27 cellular contexts compared by ENCODE assay signal in the genomic region with DNA sequence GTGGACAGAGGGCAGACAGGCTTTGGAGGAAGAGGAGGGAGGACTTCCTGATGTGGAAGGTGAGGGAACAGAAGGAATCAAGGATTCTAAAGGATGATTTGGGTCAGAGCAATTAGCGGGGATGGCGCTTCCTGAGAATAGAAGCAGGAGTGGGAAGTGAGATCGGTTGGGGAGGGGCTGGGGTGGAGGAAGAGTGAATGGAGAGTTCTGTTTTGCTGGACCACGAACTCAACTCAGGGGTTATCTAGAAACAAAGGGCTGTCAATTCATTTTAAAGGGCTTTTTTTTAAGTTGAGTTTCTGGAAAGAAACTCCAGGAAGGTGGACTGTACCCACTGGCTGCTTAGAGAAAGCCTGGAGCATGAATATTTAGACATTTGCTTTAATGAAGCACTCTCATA.
"Had no signal": no experiment of that assay in that cellular context is flagged by ENCODE, and none has a peak within 500 bp of the region (broad histone marks: within the 10 kb centered on the region; RNA-seq: fewer than 3 reads in every experiment).

No MANE protein-coding gene starts in this region.

- H3K36me3 Mint-ChIP-seq: immature natural killer cell; natural killer cell; stimulated activated effector memory CD8-positive, alpha-beta T cell treated with anti-CD3 and anti-CD28 coated beads, Interleukin-12 subunit alpha, Interleukin-12 subunit beta, amount 100 ng/mL, for 72 hours; type B pancreatic cell had no signal

- H3K4me1 Mint-ChIP-seq: immature natural killer cell; natural killer cell; stimulated activated effector memory CD8-positive, alpha-beta T cell treated with anti-CD3 and anti-CD28 coated beads, Interleukin-12 subunit alpha, Interleukin-12 subunit beta, amount 100 ng/mL, for 72 hours had no signal

- H3K9me3 Mint-ChIP-seq: immature natural killer cell; natural killer cell; stimulated activated effector memory CD8-positive, alpha-beta T cell treated with anti-CD3 and anti-CD28 coated beads, Interleukin-12 subunit alpha, Interleukin-12 subunit beta, amount 100 ng/mL, for 72 hours; type B pancreatic cell had no signal

- H3K4me2 ChIP-seq: smooth muscle cell had no signal

- H3K9me3 ChIP-seq: esophagus squamous epithelium, left ventricle myocardium inferior, lower lobe of right lung, neutrophil, pancreas, stomach, thyroid gland had no signal

- H3K4me1 ChIP-seq: left ventricle myocardium inferior had no signal

- H3K36me3 ChIP-seq: esophagus squamous epithelium, left ventricle myocardium inferior, lower lobe of right lung, neutrophil, pancreas, stomach, thyroid gland had no signal

- H3K4me3 Mint-ChIP-seq: immature natural killer cell; natural killer cell; stimulated activated effector memory CD8-positive, alpha-beta T cell treated with anti-CD3 and anti-CD28 coated beads, Interleukin-12 subunit alpha, Interleukin-12 subunit beta, amount 100 ng/mL, for 72 hours; type B pancreatic cell had no signal

- FAIRE-seq: colon, endometrium, frontal cortex, pancreas had no signal

- H3K27ac Mint-ChIP-seq: immature natural killer cell; stimulated activated effector memory CD8-positive, alpha-beta T cell treated with anti-CD3 and anti-CD28 coated beads, Interleukin-12 subunit alpha, Interleukin-12 subunit beta, amount 100 ng/mL, for 72 hours; type B pancreatic cell had no signal

- ATAC-seq: left colon, lower lobe of right lung, natural killer cell, sciatic nerve had no signal

- H3K27me3 ChIP-seq: esophagus squamous epithelium, pancreas, stomach, thyroid gland had no signal

- H3K4me3 ChIP-seq: esophagus squamous epithelium, left ventricle myocardium inferior, lower lobe of right lung, pancreas, smooth muscle cell, stomach, thyroid gland had no signal

- DNase-seq: dermis blood vessel endothelial cell; effector memory CD4-positive, alpha-beta T cell; erythroblast; esophagus squamous epithelium; hypothalamus; immature natural killer cell; islet precursor cell; kidney glomerular epithelial cell; left colon; left ventricle myocardium inferior; lower lobe of right lung; natural killer cell; retina; stimulated activated CD4-positive, alpha-beta T cell treated with anti-CD3 and anti-CD28 coated beads, Interleukin-2, amount 100 ng/mL, for 24 hours; stimulated activated CD4-positive, alpha-beta T cell treated with anti-CD3 and anti-CD28 coated beads, Interleukin-4, amount 100 ng/mL, for 24 hours; stimulated activated naive CD4-positive, alpha-beta T cell treated with Interleukin-2 at 50 U/mL for 16 hours had no signal

- H3K27ac ChIP-seq: esophagus squamous epithelium, left ventricle myocardium inferior, lower lobe of right lung, neutrophil, stomach, thyroid gland had no signal
